ENCODE assay signal across 14 cellular contexts in genomic region chr2:102060047-102060446, GRCh38.
"Had no signal": no experiment of that assay in that cellular context is flagged by ENCODE, and none has a peak within 500 bp of the region (broad histone marks: within the 10 kb centered on the region; RNA-seq: fewer than 3 reads in every experiment).

No MANE protein-coding gene starts in this region.

- H3K27me3 Mint-ChIP-seq: activated naive CD4-positive, alpha-beta T cell treated with anti-CD3 and anti-CD28 coated beads, Interleukin-2, amount 10 ng/mL, durations not matched to agents 7 days and 5 days; activated T-helper 17 cell treated with anti-CD3 and anti-CD28 coated beads, Interleukin-2, amount 50 U/mL, for 72 hours had no signal

- H3K27ac ChIP-seq: cardiac muscle cell, dorsolateral prefrontal cortex, pancreas, WERI-Rb-1 had no signal

- H3K9me3 ChIP-seq: pancreas, upper lobe of left lung had no signal

- H3K9me3 Mint-ChIP-seq: activated naive CD4-positive, alpha-beta T cell treated with anti-CD3 and anti-CD28 coated beads, Interleukin-2, amount 10 ng/mL, durations not matched to agents 7 days and 5 days; activated T-helper 17 cell treated with anti-CD3 and anti-CD28 coated beads, Interleukin-2, amount 50 U/mL, for 72 hours; endodermal cell; T-helper 1 cell treated with Interleukin-12 subunit alpha and Interleukin-12 subunit beta and Interleukin-4 antibody, amounts not matched to agents 30 μg/mL and 1 μg/mL, for 36 hours had no signal

- H3K4me1 Mint-ChIP-seq: endodermal cell had no signal

- H3K4me3 Mint-ChIP-seq: activated naive CD4-positive, alpha-beta T cell treated with anti-CD3 and anti-CD28 coated beads, Interleukin-2, amount 10 ng/mL, durations not matched to agents 7 days and 5 days; activated T-helper 17 cell treated with anti-CD3 and anti-CD28 coated beads, Interleukin-2, amount 50 U/mL, for 72 hours; endodermal cell; T-helper 1 cell treated with Interleukin-12 subunit alpha and Interleukin-12 subunit beta and Interleukin-4 antibody, amounts not matched to agents 30 μg/mL and 1 μg/mL, for 36 hours had no signal

- ATAC-seq: activated T-helper 17 cell treated with anti-CD3 and anti-CD28 coated beads, Interleukin-2, amount 50 U/mL, for 72 hours; pancreas had no signal

- H3K36me3 ChIP-seq: cardiac muscle cell, pancreas, upper lobe of left lung, WERI-Rb-1 had no signal

- FAIRE-seq: keratinocyte, pancreas had no signal

- H3K4me3 ChIP-seq: cardiac muscle cell, dorsolateral prefrontal cortex, pancreas, upper lobe of left lung had no signal

- H3K27ac Mint-ChIP-seq: activated naive CD4-positive, alpha-beta T cell treated with anti-CD3 and anti-CD28 coated beads, Interleukin-2, amount 10 ng/mL, durations not matched to agents 7 days and 5 days; endodermal cell; T-helper 1 cell treated with Interleukin-12 subunit alpha and Interleukin-12 subunit beta and Interleukin-4 antibody, amounts not matched to agents 30 μg/mL and 1 μg/mL, for 36 hours had no signal

- H3K27me3 ChIP-seq: cardiac muscle cell, dorsolateral prefrontal cortex, pancreas, upper lobe of left lung had no signal

- DNase-seq: activated CD4-positive, alpha-beta T cell treated with anti-CD3 and anti-CD28 coated beads, Interleukin-2, amount 50 U/mL, for 48 hours; activated naive CD4-positive, alpha-beta T cell treated with anti-CD3 and anti-CD28 coated beads, Interleukin-2, amount 10 ng/mL, durations not matched to agents 7 days and 5 days; dorsolateral prefrontal cortex; endodermal cell; hippocampal formation; pancreas; stimulated activated CD4-positive, alpha-beta T cell treated with anti-CD3 and anti-CD28 coated beads, Interleukin-2, amount 100 ng/mL, for 48 hours; stimulated activated naive CD4-positive, alpha-beta T cell; upper lobe of left lung; WERI-Rb-1 had no signal

- H3K36me3 Mint-ChIP-seq: activated naive CD4-positive, alpha-beta T cell treated with anti-CD3 and anti-CD28 coated beads, Interleukin-2, amount 10 ng/mL, durations not matched to agents 7 days and 5 days had no signal
